ENCODE assay signal across 8 cellular contexts in genomic region chr11:10899542-10899830, GRCh38. TPM values are rescaled to one million over a fixed set of nuclear protein-coding genes. Genes with fewer than 3 reads are reported as not detected.
DNase-seq lines count a peak whose midpoint lies in the region; ATAC-seq, FAIRE-seq and TF ChIP-seq lines count a peak whose summit lies in the region.

No MANE protein-coding gene starts in this region.

- FAIRE-seq in GM12891 (lab: Jason Lieb, UNC): no peak

- no peaks in the 10 kb centered on the region for H3K36me3 Mint-ChIP-seq in activated naive CD4-positive, alpha-beta T cell treated with anti-CD3 and anti-CD28 coated beads for 36 hours (ENCODE audit: low read depth)
- no peaks in the 10 kb centered on the region for H3K36me3 Mint-ChIP-seq in activated T-cell treated with anti-CD3 and anti-CD28 coated beads, Interleukin-2, amount 50 U/mL, for 72 hours (ENCODE audit: insufficient read depth in 2 of 2)

- no peak for DNase-seq in activated naive CD4-positive, alpha-beta T cell treated with anti-CD3 and anti-CD28 coated beads for 36 hours
- DNase-seq in activated naive CD4-positive, alpha-beta T cell treated with anti-CD3 and anti-CD28 coated beads, Interleukin-2, amount 50 U/mL, for 16 hours: no peak
- DNase-seq in activated T-cell treated with anti-CD3 and anti-CD28 coated beads, Interleukin-2, amount 50 U/mL, for 72 hours: peak in 1 of 2 donors; percentile 30
- DNase-seq in left lung (peak; percentile 70 to 82), ureter (ENCODE audit: low spot score) (peak; percentile 90), GM12891 (ENCODE audit: insufficient read length, low spot score) (no peak), GM13977 (ENCODE audit: low spot score) (no peak), kidney glomerular epithelial cell (lab: John Stamatoyannopoulos, UW) (no peak)

- intact Hi-C loops in activated naive CD4-positive, alpha-beta T cell treated with anti-CD3 and anti-CD28 coated beads for 36 hours (cut with micrococcal nuclease): no loop called here
- intact Hi-C loops in left lung (cut with DNase I): no loop called here

- H3K27ac ChIP-seq in left lung: peak overlapping the region; percentile 87 to 90

- H3K36me3 ChIP-seq in left lung: no peaks in the 10 kb centered on the region

- in situ Hi-C loops in GM13977 (cut with MboI; ENCODE audit: low pct_unique_long_range_greater_than_20kb, low sequenced_read_pairs, unreplicated experiment): no loop called here

- H3K4me1 Mint-ChIP-seq in activated naive CD4-positive, alpha-beta T cell treated with anti-CD3 and anti-CD28 coated beads for 36 hours (ENCODE audit: low read depth): peaks cover 17% of the 10 kb centered on the region
- peaks cover 31% of the 10 kb centered on the region for H3K4me1 Mint-ChIP-seq in activated T-cell treated with anti-CD3 and anti-CD28 coated beads, Interleukin-2, amount 50 U/mL, for 72 hours (ENCODE audit: low read depth)

- H3K4me3 ChIP-seq in left lung: no peak overlapping the region

- peaks cover 21 to 44% of the 10 kb centered on the region in 2 donors for H3K4me1 ChIP-seq in left lung

- CTCF ChIA-PET in activated naive CD4-positive, alpha-beta T cell treated with anti-CD3 and anti-CD28 coated beads for 36 hours (lab: Charles Lee): interaction anchor here (0.9 to 1.2 kb wide), 2 partner anchors 108 to 129 kb away, joined by 3 read pairs; no protein-coding TSS in a partner anchor

- peak overlapping the region; percentile 63 for H3K27ac Mint-ChIP-seq in activated naive CD4-positive, alpha-beta T cell treated with anti-CD3 and anti-CD28 coated beads for 36 hours
- H3K27ac Mint-ChIP-seq in activated T-cell treated with anti-CD3 and anti-CD28 coated beads, Interleukin-2, amount 50 U/mL, for 72 hours: peak overlapping the region; percentile 78

- H3K9me3 Mint-ChIP-seq in activated naive CD4-positive, alpha-beta T cell treated with anti-CD3 and anti-CD28 coated beads for 36 hours: no peaks in the 10 kb centered on the region
- no peaks in the 10 kb centered on the region for H3K9me3 Mint-ChIP-seq in activated T-cell treated with anti-CD3 and anti-CD28 coated beads, Interleukin-2, amount 50 U/mL, for 72 hours

- TF ChIP-seq CTCF in left lung (IDR thresholded peaks at IDR 0.05): no peak
- TF ChIP-seq CTCF in GM13977 (IDR thresholded peaks at IDR 0.05; ENCODE audit: extremely low read depth, insufficient read depth, missing control alignments): no peak

- no peak overlapping the region for H3K4me3 Mint-ChIP-seq in activated naive CD4-positive, alpha-beta T cell treated with anti-CD3 and anti-CD28 coated beads for 36 hours
- H3K4me3 Mint-ChIP-seq in activated T-cell treated with anti-CD3 and anti-CD28 coated beads, Interleukin-2, amount 50 U/mL, for 72 hours: peak overlapping the region; percentile 49 to 64

- TF ChIP-seq POLR2A in GM12891 (IDR thresholded peaks at IDR 0.05; ENCODE audit: low read depth, low read length): no peak

- H3K27me3 ChIP-seq in left lung: no peaks in the 10 kb centered on the region

- peak; percentile 63 to 67 for ATAC-seq in activated T-cell treated with anti-CD3 and anti-CD28 coated beads, Interleukin-2, amount 50 U/mL, for 72 hours (replicated peaks in 1 of 2)
- ATAC-seq in left lung: no peak

- no peaks in the 10 kb centered on the region for H3K27me3 Mint-ChIP-seq in activated naive CD4-positive, alpha-beta T cell treated with anti-CD3 and anti-CD28 coated beads for 36 hours (ENCODE audit: low read depth)
- no peaks in the 10 kb centered on the region for H3K27me3 Mint-ChIP-seq in activated T-cell treated with anti-CD3 and anti-CD28 coated beads, Interleukin-2, amount 50 U/mL, for 72 hours (ENCODE audit: low read depth)

- no peaks in the 10 kb centered on the region for H3K9me3 ChIP-seq in left lung

TF ChIP-seq in GM12891, 5 proteins besides CTCF, POLR2A, EP300 and RAD21:
- TF ChIP-seq POU2F2 (IDR thresholded peaks at IDR 0.05; ENCODE audit: low read depth, low read length): no peak
- no peak for TF ChIP-seq SPI1 (IDR thresholded peaks at IDR 0.05; ENCODE audit: low read depth, low read length)
- no peak for TF ChIP-seq TAF1 (IDR thresholded peaks at IDR 0.05; ENCODE audit: low read depth, low read length)
- TF ChIP-seq POLR2AphosphoS5 (IDR thresholded peaks at IDR 0.05; ENCODE audit: low read depth, low read length): no peak
- no peak for TF ChIP-seq PAX5 (IDR thresholded peaks at IDR 0.05; ENCODE audit: insufficient read depth, low read length, severe bottlenecking)

RNA-seq across cellular contexts. Expression of gene ZBED5, which starts 41.6 kb away (rescaled TPM):
- 10 to 100 TPM; 50.4 to 52.4 TPM for total RNA-seq in activated naive CD4-positive, alpha-beta T cell treated with anti-CD3 and anti-CD28 coated beads for 36 hours
- total RNA-seq in activated T-cell treated with anti-CD3 and anti-CD28 coated beads, Interleukin-2, amount 50 U/mL, for 72 hours: 10 to 100 TPM; 46.1 to 46.4 TPM
- 10 to 100 TPM; 37.4 to 41.5 TPM for total RNA-seq in left lung
- 54.0 TPM for total RNA-seq in ureter
- 21.0 TPM for polyA plus RNA-seq in GM12891 (2012; ENCODE audit: low read depth, missing spikeins)

Comparison
In these comparisons a context has a peak if more than half of its experiments do, and no peak if none do; other contexts are left out.
1. DNase-seq: peak in left lung (2 of 2) and ureter (single experiment); none in activated naive CD4-positive, alpha-beta T cell treated with anti-CD3 and anti-CD28 coated beads for 36 hours (single experiment), activated naive CD4-positive, alpha-beta T cell treated with anti-CD3 and anti-CD28 coated beads, Interleukin-2, amount 50 U/mL, for 16 hours (single experiment), GM12891 (single experiment), GM13977 (single experiment) and kidney glomerular epithelial cell (single experiment).